In the genomic region with DNA sequence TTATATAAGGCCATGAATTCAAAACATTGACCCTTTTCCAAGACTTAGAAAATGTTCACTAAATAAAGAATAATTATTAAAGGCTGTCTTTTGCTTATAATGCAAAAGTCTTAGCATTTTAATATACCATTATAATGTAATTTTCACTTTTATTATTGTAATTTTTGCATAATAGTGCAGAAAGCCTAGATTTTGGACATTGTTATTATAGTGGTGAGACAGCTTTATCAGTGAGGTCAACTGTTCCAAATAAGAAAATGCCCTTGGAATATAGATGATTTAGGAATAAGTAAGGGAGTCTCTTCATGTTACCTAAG, we compare ENCODE assay signal across 22 cellular contexts.
"Had no signal": no experiment of that assay in that cellular context is flagged by ENCODE, and none has a peak within 500 bp of the region (broad histone marks: within the 10 kb centered on the region; RNA-seq: fewer than 3 reads in every experiment).

No MANE protein-coding gene starts in this region.

- H2AFZ ChIP-seq: neural progenitor cell had no signal

- H3K9ac ChIP-seq: neural progenitor cell had no signal

- H3K9me3 ChIP-seq: esophagus muscularis mucosa, heart left ventricle, mucosa of descending colon, psoas muscle, stomach, thoracic aorta, transverse colon had no signal

- H3K27ac ChIP-seq: epithelial cell of prostate, heart left ventricle, neural progenitor cell, psoas muscle, skin epidermis, stomach, transverse colon had no signal

- H3K4me3 ChIP-seq: esophagus muscularis mucosa, heart left ventricle, mucosa of descending colon, neural progenitor cell, psoas muscle, skin epidermis, stomach, thoracic aorta, transverse colon had no signal

- DNase-seq: effector memory CD8-positive, alpha-beta T cell; heart left ventricle; hypothalamus; mucosa of descending colon; natural killer cell; occipital lobe; psoas muscle; retina; stimulated activated CD4-positive, alpha-beta T cell treated with anti-CD3 and anti-CD28 coated beads, Interleukin-12 subunit alpha, Interleukin-12 subunit beta, amount 100 ng/mL, for 4 hours; stimulated activated naive CD4-positive, alpha-beta T cell; stomach; substantia nigra; transverse colon had no signal

- H3K36me3 ChIP-seq: neural progenitor cell had no signal

- H3K4me2 ChIP-seq: neural progenitor cell had no signal

- H3K27me3 Mint-ChIP-seq: central memory CD8-positive, alpha-beta T cell; dendritic cell treated with granulocyte-macrophage colony-stimulating factor and Interleukin-4, amounts not matched to agents 40 ng/mL and 50 ng/mL, for 4 days; effector memory CD8-positive, alpha-beta T cell had no signal

- H3K4me3 Mint-ChIP-seq: central memory CD8-positive, alpha-beta T cell; dendritic cell treated with granulocyte-macrophage colony-stimulating factor and Interleukin-4, amounts not matched to agents 40 ng/mL and 50 ng/mL, for 4 days; effector memory CD8-positive, alpha-beta T cell; natural killer cell; neural progenitor cell had no signal

- ATAC-seq: effector memory CD8-positive, alpha-beta T cell; heart left ventricle; left lobe of liver; mucosa of descending colon; natural killer cell; psoas muscle; sciatic nerve had no signal

- H3K9me3 Mint-ChIP-seq: central memory CD8-positive, alpha-beta T cell; dendritic cell treated with granulocyte-macrophage colony-stimulating factor and Interleukin-4, amounts not matched to agents 40 ng/mL and 50 ng/mL, for 4 days; effector memory CD8-positive, alpha-beta T cell; natural killer cell; neural progenitor cell had no signal

- H3K36me3 Mint-ChIP-seq: natural killer cell had no signal

- H3K27me3 ChIP-seq: esophagus muscularis mucosa, heart left ventricle, neural progenitor cell, stomach, transverse colon had no signal

- H3K4me1 Mint-ChIP-seq: central memory CD8-positive, alpha-beta T cell; natural killer cell; neural progenitor cell had no signal

- H3K27ac Mint-ChIP-seq: dendritic cell treated with granulocyte-macrophage colony-stimulating factor and Interleukin-4, amounts not matched to agents 40 ng/mL and 50 ng/mL, for 4 days; effector memory CD8-positive, alpha-beta T cell; natural killer cell; neural progenitor cell had no signal

- H3K4me1 ChIP-seq: heart left ventricle, neural progenitor cell, psoas muscle, stomach, transverse colon had no signal
